8 cellular contexts compared by ENCODE assay signal in genomic region chr16:3718019-3718391, GRCh38. TPM values are rescaled to one million over a fixed set of nuclear protein-coding genes. Genes with fewer than 3 reads are reported as not detected.
DNase-seq lines count a peak whose midpoint lies in the region; ATAC-seq, FAIRE-seq and TF ChIP-seq lines count a peak whose summit lies in the region.

No MANE protein-coding gene starts in this region.

- peak overlapping the region; percentile 93 for H2AFZ ChIP-seq in K562 (ENCODE audit: low read depth, low read length)

- no peaks in the 10 kb centered on the region for H3K36me3 ChIP-seq in cardiac muscle cell
- peaks cover 30% of the 10 kb centered on the region for H3K36me3 ChIP-seq in K562 (ENCODE audit: control insufficient read depth, insufficient read depth, low read length)
- no peaks in the 10 kb centered on the region for H3K36me3 ChIP-seq in urinary bladder (ENCODE audit: insufficient read depth)

- peaks cover 52% of the 10 kb centered on the region for H3K79me2 ChIP-seq in K562 (ENCODE audit: control insufficient read depth, insufficient read depth, low read length)

- H3K27me3 ChIP-seq in cardiac muscle cell (no peaks in the 10 kb centered on the region), K562 (ENCODE audit: control insufficient read depth in 2 of 2, insufficient read depth in 2 of 2, low read length in 2 of 2) (no peaks in the 10 kb centered on the region)

- no peak for TF ChIP-seq EP300 in K562 (IDR thresholded peaks at IDR 0.05; ENCODE audit: low read length)

- WGBS in K562 (ENCODE audit: insufficient coverage, low coverage, missing lambda C conversion rate): 18% methylated on average over 5 of the region's 5 CpGs
- WGBS in urinary bladder: 25% methylated on average over 5 of the region's 5 CpGs

- H3K4me1 Mint-ChIP-seq in memory B cell: peaks cover 11% of the 10 kb centered on the region

- no peak for TF ChIP-seq POLR2A in K562 (conservative IDR thresholded peaks at IDR 0.05)

- peak overlapping the region; percentile 95 to 98 for H3K9ac ChIP-seq in K562 (ENCODE audit: insufficient read depth in 1 of 2, low read depth in 2 of 2, low read length in 2 of 2)

- peak; percentile 75 for FAIRE-seq in K562 (lab: Jason Lieb, UNC)

- peak overlapping the region; percentile 78 for H3K27ac Mint-ChIP-seq in memory B cell

- H3K27ac ChIP-seq in cardiac muscle cell (peak overlapping the region; percentile 95), K562 (ENCODE audit: extremely low read depth, low read depth, low read length) (peak overlapping the region; percentile 95), urinary bladder (ENCODE audit: low read depth) (peak overlapping the region; percentile 84)

- CTCF ChIA-PET in K562 (lab: Yijun Ruan, JAX; ENCODE audit: low intra/inter-chr PET ratio): no interaction called here

- H4K20me1 ChIP-seq in K562 (replicated peaks; ENCODE audit: control insufficient read depth, insufficient read depth, low read length): no peaks in the 10 kb centered on the region; the same call in 1 of the 2 replicates

- peak overlapping the region; percentile 96 for H3K4me3 ChIP-seq in cardiac muscle cell
- H3K4me3 ChIP-seq in K562: peak overlapping the region; percentile 97
- H3K4me3 ChIP-seq in urinary bladder (ENCODE audit: low read depth, low read length): peak overlapping the region; percentile 93

- in situ Hi-C loops in K562 (cut with MboI): no loop called here

- POLR2A ChIA-PET in K562 (lab: Yijun Ruan, JAX): interaction anchor here (0.9 to 2.3 kb wide), 7 partner anchors 10 to 358 kb away, joined by 3 to 6 read pairs (median 3); partner anchors contain the start of gene CREBBP

- TSS peak; percentile 96 for BruUV-seq in K562 (replicated peaks; lab: Mats Ljungman, UMichigan)

- peak overlapping the region; percentile 99 for H3K4me2 ChIP-seq in K562 (ENCODE audit: insufficient read depth, low read length)

- no peaks in the 10 kb centered on the region for H3K9me3 Mint-ChIP-seq in memory B cell

- ATAC-seq in Right ventricle myocardium inferior (no peak), K562 (no peak), memory B cell (ENCODE audit: low read depth) (no peak), GM21367 (IDR thresholded peaks at IDR 0.05; ENCODE audit: unreplicated experiment) (no peak), HG03565 (IDR thresholded peaks at IDR 0.05; ENCODE audit: unreplicated experiment) (no peak)

- H3K4me3 Mint-ChIP-seq in memory B cell: peak overlapping the region; percentile 89

- H3K27me3 Mint-ChIP-seq in memory B cell: no peaks in the 10 kb centered on the region

- intact Hi-C loops in Right ventricle myocardium inferior (cut with DNase I): loop anchor here (10.0 kb wide), 1 partner anchor 157 kb away; no protein-coding TSS in a partner anchor
- intact Hi-C loops in K562 (cut with micrococcal nuclease): no loop called here

- H3K9me3 ChIP-seq in cardiac muscle cell (ENCODE audit: low read depth) (no peaks in the 10 kb centered on the region), K562 (replicated peaks; ENCODE audit: control insufficient read depth, insufficient read depth, low read depth, low read length) (0 out of 2 replicates have a peak, but pooled peaks cover 1% of the 10 kb centered on the region)

- TF ChIP-seq RAD21 in K562 (CRISPR knock-in tag; conservative IDR thresholded peaks at IDR 0.05 in 1 of 2, IDR thresholded peaks at IDR 0.05 in 1 of 2): no peak

- DNase-seq in cardiac muscle cell (ENCODE audit: low read depth in 1 of 2, low spot score in 1 of 2) (peak in 1 of 2 donors; percentile 4), Right ventricle myocardium inferior (ENCODE audit: missing footprints) (no peak), K562 (ENCODE audit: extremely low read depth in 1 of 4, low spot score in 3 of 4) (no peak), memory B cell (ENCODE audit: low spot score in 2 of 2) (no peak), superior temporal gyrus (ENCODE audit: extremely low spot score) (no peak)

- H3K4me1 ChIP-seq in cardiac muscle cell (ENCODE audit: low read depth) (no peaks in the 10 kb centered on the region), K562 (replicated peaks in 1 of 2; ENCODE audit: control insufficient read depth in 2 of 2, insufficient read depth in 2 of 2, low read length in 2 of 2) (peaks cover 21 to 42% of the 10 kb centered on the region in 2 experiments), urinary bladder (ENCODE audit: insufficient read depth) (no peaks in the 10 kb centered on the region)

- TF ChIP-seq CTCF in cardiac muscle cell (IDR thresholded peaks at IDR 0.05; ENCODE audit: low read depth, low read length): no peak
- no peak for TF ChIP-seq CTCF in K562 (IDR thresholded peaks at IDR 0.05 in 2 of 3, conservative IDR thresholded peaks at IDR 0.05 in 1 of 3; ENCODE audit: insufficient read depth in 2 of 3, low read depth in 1 of 3, low read length in 3 of 3)

- H3K36me3 Mint-ChIP-seq in memory B cell: no peaks in the 10 kb centered on the region

- H3K9me1 ChIP-seq in K562 (ENCODE audit: control insufficient read depth, insufficient read depth, low read length): peaks cover 9% of the 10 kb centered on the region

TF ChIP-seq in K562, 482 proteins besides CTCF, POLR2A, EP300 and RAD21 (continues in another document):
- TF ChIP-seq TRIM25 (IDR thresholded peaks at IDR 0.05; ENCODE audit: borderline replicate concordance) (0 out of 2 replicates have a peak, but pooled peaks have one; percentile 7), OTX1 (CRISPR knock-in tag; IDR thresholded peaks at IDR 0.05) (no peak), BRD9 (IDR thresholded peaks at IDR 0.05; ENCODE audit: low read depth, partially characterized antibody) (peak; percentile 47), FOSL1 (tag; conservative IDR thresholded peaks at IDR 0.05) (no peak), ARNT (IDR thresholded peaks at IDR 0.05) (peak in 1 of 2 experiments; percentile 25; a peak in 1 of 4 replicates), ZNF3 (CRISPR knock-in tag; IDR thresholded peaks at IDR 0.05) (no peak), NR2C1 (IDR thresholded peaks at IDR 0.05) (peak; percentile 16; the same call in 1 of the 2 replicates), NR2C1 (tag; IDR thresholded peaks at IDR 0.05) (no peak), MIER1 (IDR thresholded peaks at IDR 0.05; ENCODE audit: low read depth) (0 out of 2 replicates have a peak, but pooled peaks have one; percentile 58), KLF6 (CRISPR knock-in tag; IDR thresholded peaks at IDR 0.05; ENCODE audit: borderline replicate concordance) (no peak), HMGN3 (IDR thresholded peaks at IDR 0.05; ENCODE audit: borderline replicate concordance, extremely low read depth, insufficient read length, low read depth, low read length) (no peak), CBFA2T2 (conservative IDR thresholded peaks at IDR 0.05) (no peak), E2F5 (CRISPR knock-in tag; IDR thresholded peaks at IDR 0.05) (no peak), NFRKB (IDR thresholded peaks at IDR 0.05; ENCODE audit: low read depth) (peak; percentile 33; the same call in 1 of the 2 replicates), CHCHD3 (CRISPR knock-in tag; IDR thresholded peaks at IDR 0.05) (no peak), NCOR1 (IDR thresholded peaks at IDR 0.05) (0 out of 2 replicates have a peak, but pooled peaks have one; percentile 4), PML (IDR thresholded peaks at IDR 0.05; ENCODE audit: low read length) (peak; percentile 1; the same call in 1 of the 2 replicates)

RNA-seq across cellular contexts. Expression of gene TRAP1, which starts 0.7 kb away (rescaled TPM):
- total RNA-seq in cardiac muscle cell (141 and 157 TPM in 2 replicates), Right ventricle myocardium inferior (134 TPM), K562 (2014; rRNA removed) (436 and 520 TPM in 2 replicates), K562 (2014; rRNA removed; fragmentation: Illumina TruSeq; extraction: Trizol) (124 and 126 TPM in 2 replicates), K562 (2015; rRNA removed; fragmentation: Illumina TruSeq; extraction: Trizol) (174 and 185 TPM in 2 replicates), K562 (2021) (405 and 408 TPM in 2 replicates), urinary bladder (43.1 TPM)
- polyA plus RNA-seq in cardiac muscle cell (164 and 178 TPM in 2 replicates), K562 (2011; rRNA removed) (317 and 437 TPM in 2 replicates), K562 (2014; fragmentation: Illumina TruSeq; extraction: Trizol) (352 and 398 TPM in 2 replicates), K562 (2014; fragmentation: Nextera tagmentation; extraction: Ambion mirVana) (10 to 100 TPM; 19.1 to 50.8 TPM), K562 (2014; rRNA removed) (292 and 301 TPM in 2 replicates), urinary bladder (64.1 TPM)
- 286 and 689 TPM in 2 replicates for total RNA-seq in K562 (2011; cell fraction: chromatin; rRNA removed; ENCODE audit: low replicate concordance)
- 343 and 356 TPM in 2 replicates for total RNA-seq in K562 (2011; cell fraction: nucleolus; rRNA removed)
- total RNA-seq in K562 (2011; cell fraction: nucleoplasm; rRNA removed): 330 and 334 TPM in 2 replicates
- polyA plus RNA-seq in K562 (2011; cell fraction: cytosol; rRNA removed): 306 and 538 TPM in 2 replicates
- polyA plus RNA-seq in K562 (2011; cell fraction: nucleus; rRNA removed): 577 and 840 TPM in 2 replicates
- polyA plus RNA-seq in K562 (2012): 242 and 372 TPM in 2 replicates
- polyA minus RNA-seq in K562 (2011; rRNA and poly(A)+ RNA removed): 328 and 373 TPM in 2 replicates
- polyA minus RNA-seq in K562 (2011; cell fraction: cytosol; rRNA and poly(A)+ RNA removed): 209 and 257 TPM in 2 replicates
- polyA minus RNA-seq in K562 (2011; cell fraction: nucleus; rRNA and poly(A)+ RNA removed): 127 and 130 TPM in 2 replicates
